ENCODE assay signal across 1 cellular context in the genomic region with DNA sequence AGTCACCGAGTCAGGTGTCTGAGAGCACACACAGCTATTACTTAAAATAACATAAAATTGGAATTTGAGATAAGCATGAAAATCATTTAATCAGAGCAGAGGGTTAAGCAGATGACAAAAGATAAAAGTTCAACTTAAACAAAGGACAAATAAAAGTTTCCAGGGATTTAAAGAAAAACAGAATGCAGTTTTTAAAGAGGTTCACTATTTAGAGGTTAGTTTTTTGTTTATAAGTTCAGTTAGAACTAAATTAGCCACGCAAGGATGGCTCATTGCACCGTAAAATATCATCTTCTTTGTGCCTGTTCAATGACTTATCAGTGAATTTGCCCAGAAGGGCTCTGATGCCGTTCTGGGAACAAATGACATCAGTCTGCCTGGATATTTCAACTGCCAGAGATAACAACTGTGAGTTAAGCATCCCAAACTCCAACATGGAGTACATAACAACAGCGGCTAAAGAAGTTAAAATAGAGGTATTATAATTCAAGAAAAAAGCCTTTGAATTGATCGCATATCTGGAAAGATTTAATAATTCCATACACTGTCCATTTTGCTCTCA.
TF ChIP-seq lines count a peak whose summit lies in the region.

No MANE protein-coding gene starts in this region.

TF ChIP-seq in A549, 52 proteins besides CTCF, POLR2A, EP300 and RAD21:
- no peak for TF ChIP-seq HEYL (CRISPR knock-in tag; IDR thresholded peaks at IDR 0.05)
